In genomic region chr7:117605712-117606111, GRCh38 we compare ENCODE assay signal across 17 cellular contexts.
A peak's percentile ranks its signal among the peaks of the same experiment; 100 is the strongest.
DNase-seq lines count a peak whose midpoint lies in the region; ATAC-seq, FAIRE-seq and TF ChIP-seq lines count a peak whose summit lies in the region.
"Had no signal": no experiment of that assay in that cellular context is flagged by ENCODE, and none has a peak within 500 bp of the region (broad histone marks: within the 10 kb centered on the region; RNA-seq: fewer than 3 reads in every experiment).

No MANE protein-coding gene starts in this region.

- H3K27me3 ChIP-seq in Caco-2 (replicated peaks; ENCODE audit: control insufficient read depth, insufficient read depth, low read length), result no peaks in the 10 kb centered on the region
- no peaks in the 10 kb centered on the region for H3K27me3 ChIP-seq in small intestine (ENCODE audit: control insufficient read depth in 2 of 2, insufficient read depth in 2 of 2, low read length in 2 of 2)
- no peaks in the 10 kb centered on the region for H3K27me3 ChIP-seq in dorsolateral prefrontal cortex
- H3K27me3 ChIP-seq: BE2C had no signal

- H3K4me3 Mint-ChIP-seq in Caco-2 (ENCODE audit: unreplicated experiment), result no peak overlapping the region
- H3K4me3 Mint-ChIP-seq: CD4-positive, alpha-beta memory T cell had no signal

- POLR2A ChIA-PET in Caco-2 (lab: Charles Lee), result no interaction called here

- H3K4me1 Mint-ChIP-seq in Caco-2 (ENCODE audit: low read depth, unreplicated experiment), result peaks cover 21% of the 10 kb centered on the region
- H3K4me1 Mint-ChIP-seq: CD4-positive, alpha-beta memory T cell had no signal

- H3K27ac ChIP-seq in small intestine (ENCODE audit: low read depth in 1 of 2, low read length in 1 of 2) (no peak overlapping the region), dorsolateral prefrontal cortex (no peak overlapping the region)
- H3K27ac ChIP-seq: C4-2B, KMS-11 had no signal

- BruUV-seq in Caco-2 (replicated peaks; lab: Mats Ljungman, UMichigan), result no TSS peak

- no peaks in the 10 kb centered on the region for H3K9me3 ChIP-seq in Caco-2
- H3K9me3 ChIP-seq in small intestine (ENCODE audit: control insufficient read depth, low read depth), result no peaks in the 10 kb centered on the region
- H3K9me3 ChIP-seq: BE2C, HAP-1 had no signal

- H3K9me3 Mint-ChIP-seq in Caco-2 (ENCODE audit: unreplicated experiment), result no peaks in the 10 kb centered on the region

- peak; percentile 92 for ATAC-seq in left lobe of liver
- no peak for ATAC-seq in GM19328 (IDR thresholded peaks at IDR 0.05; ENCODE audit: unreplicated experiment)

- CTCF ChIA-PET in Caco-2 (lab: Charles Lee), result no interaction called here

- H3K4me1 ChIP-seq in Caco-2 (peaks cover 38% of the 10 kb centered on the region), small intestine (ENCODE audit: control insufficient read depth in 2 of 2, insufficient read depth in 1 of 2, low read depth in 1 of 2, low read length in 1 of 2) (no peaks in the 10 kb centered on the region)
- H3K4me1 ChIP-seq: BE2C, HAP-1 had no signal

- intact Hi-C loops in Caco-2 (cut with micrococcal nuclease; ENCODE audit: unreplicated experiment) (loop anchor here (1.0 kb wide), 1 partner anchor 17 kb away; no protein-coding TSS in a partner anchor), dorsolateral prefrontal cortex (cut with DNase I) (no loop called here)

- TF ChIP-seq CTCF in Caco-2 (IDR thresholded peaks at IDR 0.05; ENCODE audit: insufficient read depth in 1 of 2, low read depth in 1 of 2, low read length in 1 of 2, severe bottlenecking in 1 of 2, unreplicated experiment in 1 of 2) (no peak), dorsolateral prefrontal cortex (IDR thresholded peaks at IDR 0.05 in 54 of 56, conservative IDR thresholded peaks at IDR 0.05 in 2 of 56; ENCODE audit: low read depth in 1 of 56, partially characterized antibody in 56 of 56) (no peak)

- DNase-seq in Caco-2, result no peak
- peak; percentile 50 for DNase-seq in LoVo (ENCODE audit: low spot score)
- no peak for DNase-seq in left lobe of liver (ENCODE audit: low spot score)
- DNase-seq in small intestine, result peak; percentile 85
- no peak for DNase-seq in stimulated activated CD4-positive, alpha-beta T cell treated with anti-CD3 and anti-CD28 coated beads, Interleukin-2, amount 100 ng/mL, for 48 hours
- no peak for DNase-seq in dorsolateral prefrontal cortex
- DNase-seq: BE2C; CD4-positive, alpha-beta memory T cell; DND-41; GDM1 had no signal

- H3K4me3 ChIP-seq in Caco-2 (ENCODE audit: low read depth, low read length) (no peak overlapping the region), small intestine (ENCODE audit: low read depth in 1 of 2, low read length in 2 of 2) (no peak overlapping the region), dorsolateral prefrontal cortex (no peak overlapping the region)
- H3K4me3 ChIP-seq: HAP-1 had no signal

- H3K27me3 Mint-ChIP-seq in Caco-2 (ENCODE audit: insufficient read depth, unreplicated experiment), result no peaks in the 10 kb centered on the region
- H3K27me3 Mint-ChIP-seq: CD4-positive, alpha-beta memory T cell had no signal

- H3K36me3 ChIP-seq in Caco-2 (ENCODE audit: control insufficient read depth, insufficient read depth, low read length), result 0 out of 2 replicates have a peak, but pooled peaks cover 1% of the 10 kb centered on the region
- H3K36me3 ChIP-seq in small intestine (ENCODE audit: control insufficient read depth in 2 of 2, insufficient read depth in 2 of 2, low read length in 2 of 2), result no peaks in the 10 kb centered on the region
- H3K36me3 ChIP-seq: BE2C, HAP-1 had no signal

- H3K36me3 Mint-ChIP-seq in Caco-2 (ENCODE audit: insufficient read depth, unreplicated experiment), result peaks cover 60% of the 10 kb centered on the region
- H3K36me3 Mint-ChIP-seq: CD4-positive, alpha-beta memory T cell had no signal

- H3K27ac Mint-ChIP-seq in Caco-2 (ENCODE audit: unreplicated experiment), result peak overlapping the region; percentile 14
- H3K27ac Mint-ChIP-seq: CD4-positive, alpha-beta memory T cell had no signal

- FAIRE-seq in small intestine (lab: Jason Lieb, UNC), result no peak
- FAIRE-seq: GM12892, GM19239, H1 had no signal

Comparison
In these comparisons a context has a peak if more than half of its experiments do, and no peak if none do; other contexts are left out.
1. DNase-seq: peak in LoVo (single experiment) and small intestine (single experiment); none in Caco-2 (0 of 2), left lobe of liver (single experiment), stimulated activated CD4-positive, alpha-beta T cell treated with anti-CD3 and anti-CD28 coated beads, Interleukin-2, amount 100 ng/mL, for 48 hours (0 of 2) and dorsolateral prefrontal cortex (0 of 10).